ENCODE assay signal across 17 cellular contexts in the genomic region with DNA sequence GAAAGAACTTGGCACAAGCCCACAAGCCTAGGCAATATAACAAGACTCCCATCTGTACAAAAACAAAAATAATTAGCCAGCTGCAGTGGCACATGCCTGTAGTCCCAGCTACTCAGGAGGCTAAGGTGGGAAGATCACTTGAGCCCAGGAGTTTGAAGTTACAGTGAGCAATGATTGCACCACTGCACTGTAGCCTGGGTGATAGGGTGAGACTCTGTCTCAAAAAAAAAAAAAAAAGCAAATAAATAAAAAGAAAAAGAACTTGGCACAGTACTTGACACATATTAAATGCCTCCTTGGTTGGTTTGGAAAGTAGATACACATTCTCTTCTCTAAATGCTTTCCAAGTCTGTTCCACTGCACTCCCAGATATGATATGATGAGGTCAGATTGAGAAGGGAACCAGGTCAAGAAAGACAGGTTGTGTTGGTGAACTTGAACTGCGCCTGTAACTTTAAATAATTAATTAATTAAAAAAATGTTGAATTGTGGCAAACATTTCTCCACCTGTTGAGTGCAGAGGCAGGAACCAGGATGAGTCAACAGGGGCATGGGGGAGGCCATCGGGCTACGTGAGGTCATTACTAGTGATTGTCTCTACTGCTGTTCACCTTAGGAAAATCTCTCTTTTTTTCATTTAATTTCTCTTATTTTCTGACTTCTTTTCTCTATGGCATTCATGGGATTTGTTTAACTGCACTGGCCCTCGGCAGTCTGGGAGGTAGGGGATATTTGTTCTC. TPM values are rescaled to one million over a fixed set of nuclear protein-coding genes. Genes with fewer than 3 reads are reported as not detected.
DNase-seq lines count a peak whose midpoint lies in the region; ATAC-seq, FAIRE-seq and TF ChIP-seq lines count a peak whose summit lies in the region.
"Had no signal": no experiment of that assay in that cellular context is flagged by ENCODE, and none has a peak within 500 bp of the region (broad histone marks: within the 10 kb centered on the region; RNA-seq: fewer than 3 reads in every experiment).

No MANE protein-coding gene starts in this region.

- no peaks in the 10 kb centered on the region for H3K9me2 ChIP-seq in GM23338 (ENCODE audit: insufficient read depth)

- H3K79me2 ChIP-seq in GM23338 (replicated peaks; ENCODE audit: insufficient read depth): no peaks in the 10 kb centered on the region

- H3K27me3 ChIP-seq in GM23338 (ENCODE audit: insufficient read depth): no peaks in the 10 kb centered on the region
- H3K27me3 ChIP-seq: BE2C had no signal

- H4K20me1 ChIP-seq in GM23338 (replicated peaks; ENCODE audit: insufficient read depth): no peaks in the 10 kb centered on the region

- no peaks in the 10 kb centered on the region for H3K4me1 ChIP-seq in GM23338 (ENCODE audit: insufficient read depth)
- H3K4me1 ChIP-seq: BE2C, HAP-1 had no signal

- no peaks in the 10 kb centered on the region for H3K9me3 Mint-ChIP-seq in GM23338

- no peak overlapping the region for H3K27ac Mint-ChIP-seq in GM23338
- H3K27ac Mint-ChIP-seq: CD4-positive, alpha-beta memory T cell had no signal

- no peak for FAIRE-seq in urothelium cell line (lab: Jason Lieb, UNC)

- H3K36me3 ChIP-seq in GM23338 (ENCODE audit: insufficient read depth): no peaks in the 10 kb centered on the region
- H3K36me3 ChIP-seq: BE2C, HAP-1 had no signal

- H3K4me3 Mint-ChIP-seq in GM23338: no peak overlapping the region
- H3K4me3 Mint-ChIP-seq: CD4-positive, alpha-beta memory T cell had no signal

- H3K4me1 Mint-ChIP-seq in GM23338: peaks cover 2% of the 10 kb centered on the region; the same call in 1 of the 3 replicates

- H2AFZ ChIP-seq in GM23338: no peak overlapping the region

- ATAC-seq in GM19463 (IDR thresholded peaks at IDR 0.05; ENCODE audit: unreplicated experiment) (no peak), GM23338 (no peak)
- ATAC-seq: Panc1 had no signal

- H3K27me3 Mint-ChIP-seq in GM23338 (ENCODE audit: insufficient read depth, low read depth, poor library complexity): peaks cover 2% of the 10 kb centered on the region
- H3K27me3 Mint-ChIP-seq: CD4-positive, alpha-beta memory T cell had no signal

- TF ChIP-seq CTCF in VCaP (conservative IDR thresholded peaks at IDR 0.05): no peak
- TF ChIP-seq CTCF in fibroblast of pulmonary artery (IDR thresholded peaks at IDR 0.05; ENCODE audit: low read length, missing control alignments): no peak
- TF ChIP-seq CTCF in GM23338 (conservative IDR thresholded peaks at IDR 0.05; ENCODE audit: low read depth in 2 of 2): no peak

- H3F3A ChIP-seq in GM23338 (replicated peaks; ENCODE audit: low read depth): no peaks in the 10 kb centered on the region

- DNase-seq in NCI-H1694 (lab: John Stamatoyannopoulos, UW): peak; percentile 12
- DNase-seq in fibroblast of pulmonary artery (ENCODE audit: low read depth): peak; percentile 28
- DNase-seq in urothelium cell line (ENCODE audit: low spot score): peak; percentile 69
- no peak for DNase-seq in GM23338 (ENCODE audit: low spot score)
- no peak for DNase-seq in DMS114 treated with DMSO at 0.1 percent for 48 hours (lab: John Stamatoyannopoulos, UW; ENCODE audit: unreplicated experiment)
- DNase-seq: BE2C; CD4-positive, alpha-beta memory T cell; Kasumi-1; NCI-H1048; NCI-H187; NCI-H510A; NCI-H82; Right ventricle myocardium superior had no signal

- H3K4me3 ChIP-seq in fibroblast of pulmonary artery (replicated peaks; ENCODE audit: low read depth, low read length) (no peak overlapping the region), GM23338 (no peak overlapping the region)
- H3K4me3 ChIP-seq: HAP-1 had no signal

- no peak overlapping the region for H3K4me2 ChIP-seq in GM23338

- H3K27ac ChIP-seq in VCaP (0 out of 2 replicates have a peak overlapping the region, but pooled peaks have one; percentile 4), GM23338 (ENCODE audit: low read depth) (no peak overlapping the region)

- no peaks in the 10 kb centered on the region for H3K36me3 Mint-ChIP-seq in GM23338 (ENCODE audit: low read depth)
- H3K36me3 Mint-ChIP-seq: CD4-positive, alpha-beta memory T cell had no signal

TF ChIP-seq in GM23338, 12 proteins besides CTCF, POLR2A, EP300 and RAD21 (continues in another document):
- TF ChIP-seq ZNF114 (CRISPR knock-in tag; IDR thresholded peaks at IDR 0.05) (no peak), JUNB (IDR thresholded peaks at IDR 0.05; ENCODE audit: unreplicated experiment) (no peak), EZH2 (IDR thresholded peaks at IDR 0.05; ENCODE audit: low read depth, unreplicated experiment) (no peak), ZNF331 (CRISPR knock-in tag; IDR thresholded peaks at IDR 0.05; ENCODE audit: low read depth) (no peak), POLR2AphosphoS5 (IDR thresholded peaks at IDR 0.05; ENCODE audit: low read depth) (no peak), REST (IDR thresholded peaks at IDR 0.05; ENCODE audit: unreplicated experiment) (no peak)

RNA-seq across cellular contexts. Expression of gene EFCAB13, which starts 25.9 kb away (rescaled TPM):
- 3.6 and 4.1 TPM in 2 replicates for total RNA-seq in GM23338 (2014; rRNA removed; shearing (Covaris generic))
- polyA plus RNA-seq in GM23338 (2016; fragmentation: Nextera tagmentation; extraction: Ambion mirVana): 3.3 and 5.4 TPM in 2 replicates

RNA-seq across cellular contexts. Expression of gene ITGB3, which starts 44.2 kb away (rescaled TPM):
- total RNA-seq in GM23338 (2014; rRNA removed; shearing (Covaris generic)): 0.52 TPM in 1 of 2 replicates, not detected in the other
- 0.07 TPM in 1 of 2 replicates, not detected in the other for polyA plus RNA-seq in GM23338 (2016; fragmentation: Nextera tagmentation; extraction: Ambion mirVana)
- total RNA-seq: CD4-positive, alpha-beta memory T cell had no signal
- polyA plus RNA-seq: CD4-positive, alpha-beta memory T cell had no signal

Comparison
In these comparisons a context has a peak if more than half of its experiments do, and no peak if none do; other contexts are left out.
1. DNase-seq: peak in NCI-H1694 (single experiment), fibroblast of pulmonary artery (single experiment) and urothelium cell line (single experiment); none in GM23338 (single experiment) and DMS114 treated with DMSO at 0.1 percent for 48 hours (single experiment).